In genomic region chr1:230208619-230209261, GRCh38 we compare ENCODE assay signal across 8 cellular contexts.
DNase-seq lines count a peak whose midpoint lies in the region; ATAC-seq, FAIRE-seq and TF ChIP-seq lines count a peak whose summit lies in the region.

No MANE protein-coding gene starts in this region.

- WGBS in right cardiac atrium: 58% methylated on average over 10 of the region's 10 CpGs

- FAIRE-seq in kidney (lab: Jason Lieb, UNC) (no peak), frontal cortex (lab: Jason Lieb, UNC) (no peak)

- POLR2A ChIA-PET in activated B cell treated with CpG ODN at 0.5 μM for 24 hours (lab: Charles Lee): interaction anchor here (1.2 kb wide), 1 partner anchor 26 kb away, joined by 3 read pairs; no protein-coding TSS in a partner anchor

- H3K27ac Mint-ChIP-seq in activated B cell treated with CpG ODN at 0.5 μM for 24 hours: peak overlapping the region; percentile 71

- peak; percentile 87 for DNase-seq in GM12865 (ENCODE audit: low read depth)
- no peak for DNase-seq in activated B cell treated with CpG ODN at 0.5 μM for 24 hours
- DNase-seq in right cardiac atrium: no peak
- no peak for DNase-seq in SIG-M5 (lab: John Stamatoyannopoulos, UW)
- no peak for DNase-seq in HAP-1 (ENCODE audit: low spot score in 2 of 2)
- no peak for DNase-seq in kidney
- DNase-seq in frontal cortex (ENCODE audit: low spot score in 2 of 2): no peak

- H3K4me3 ChIP-seq in GM12865 (ENCODE audit: low read depth, low read length) (no peak overlapping the region), right cardiac atrium (ENCODE audit: low read length) (no peak overlapping the region), HAP-1 (no peak overlapping the region), kidney (ENCODE audit: low read length in 2 of 2) (no peak overlapping the region)

- CTCF ChIA-PET in activated B cell treated with CpG ODN at 0.5 μM for 24 hours (lab: Charles Lee): interaction anchor here (1.1 kb wide), 1 partner anchor 494 kb away, joined by 3 read pairs; no protein-coding TSS in a partner anchor

- H3K9me3 ChIP-seq in right cardiac atrium (ENCODE audit: control insufficient read depth, low read length) (no peaks in the 10 kb centered on the region), HAP-1 (no peaks in the 10 kb centered on the region), kidney (ENCODE audit: control insufficient read depth in 1 of 2, low read length in 2 of 2) (no peaks in the 10 kb centered on the region)

- in situ Hi-C loops in HAP-1 (cut with MboI; ENCODE audit: low sequenced_read_pairs): no loop called here

- H3K27ac ChIP-seq in right cardiac atrium (ENCODE audit: low read length): peak overlapping the region; percentile 57
- H3K27ac ChIP-seq in kidney (ENCODE audit: low read depth in 2 of 2, low read length in 2 of 2): no peak overlapping the region

- ATAC-seq in GM21723 (IDR thresholded peaks at IDR 0.05; ENCODE audit: unreplicated experiment): peak; percentile 50
- peak; percentile 53 for ATAC-seq in activated B cell treated with CpG ODN at 0.5 μM for 24 hours (ENCODE audit: low read depth)
- peak; percentile 40 to 54 for ATAC-seq in right cardiac atrium

- H3K27me3 ChIP-seq in right cardiac atrium (ENCODE audit: control insufficient read depth, insufficient read depth) (no peaks in the 10 kb centered on the region), HAP-1 (ENCODE audit: low read depth) (no peaks in the 10 kb centered on the region)

- H3K4me1 ChIP-seq in right cardiac atrium (ENCODE audit: control insufficient read depth, insufficient read depth, low read length) (peaks cover 29% of the 10 kb centered on the region), HAP-1 (no peaks in the 10 kb centered on the region), kidney (ENCODE audit: control insufficient read depth in 1 of 2, insufficient read depth in 1 of 2, low read depth in 1 of 2, low read length in 2 of 2) (no peaks in the 10 kb centered on the region)

- peaks cover 53% of the 10 kb centered on the region for H3K36me3 Mint-ChIP-seq in activated B cell treated with CpG ODN at 0.5 μM for 24 hours (ENCODE audit: low read depth)

- H3K36me3 ChIP-seq in HAP-1 (replicated peaks) (peaks cover 6% of the 10 kb centered on the region), kidney (ENCODE audit: control insufficient read depth in 1 of 2, insufficient read depth in 2 of 2, low read length in 2 of 2) (no peaks in the 10 kb centered on the region)

- intact Hi-C loops in activated B cell treated with CpG ODN at 0.5 μM for 24 hours (cut with micrococcal nuclease) (no loop called here), right cardiac atrium (cut with DNase I) (no loop called here), kidney (cut with DNase I) (no loop called here)

- no peaks in the 10 kb centered on the region for H3K27me3 Mint-ChIP-seq in activated B cell treated with CpG ODN at 0.5 μM for 24 hours

- H3K9ac ChIP-seq in kidney (ENCODE audit: low read length in 2 of 2): no peak overlapping the region

- TF ChIP-seq CTCF in GM12865 (IDR thresholded peaks at IDR 0.05; ENCODE audit: insufficient read depth, low read depth, low read length, missing control alignments) (no peak), activated B cell treated with CpG ODN at 0.5 μM for 24 hours (IDR thresholded peaks at IDR 0.05) (no peak), kidney (IDR thresholded peaks at IDR 0.05; ENCODE audit: borderline replicate concordance, extremely low read depth, insufficient read depth) (no peak)

- H3K4me3 Mint-ChIP-seq in activated B cell treated with CpG ODN at 0.5 μM for 24 hours: peak overlapping the region; percentile 21

- no peaks in the 10 kb centered on the region for H3K9me3 Mint-ChIP-seq in activated B cell treated with CpG ODN at 0.5 μM for 24 hours

- peaks cover 70% of the 10 kb centered on the region for H3K4me1 Mint-ChIP-seq in activated B cell treated with CpG ODN at 0.5 μM for 24 hours
